13 cellular contexts compared by ENCODE assay signal in the genomic region with DNA sequence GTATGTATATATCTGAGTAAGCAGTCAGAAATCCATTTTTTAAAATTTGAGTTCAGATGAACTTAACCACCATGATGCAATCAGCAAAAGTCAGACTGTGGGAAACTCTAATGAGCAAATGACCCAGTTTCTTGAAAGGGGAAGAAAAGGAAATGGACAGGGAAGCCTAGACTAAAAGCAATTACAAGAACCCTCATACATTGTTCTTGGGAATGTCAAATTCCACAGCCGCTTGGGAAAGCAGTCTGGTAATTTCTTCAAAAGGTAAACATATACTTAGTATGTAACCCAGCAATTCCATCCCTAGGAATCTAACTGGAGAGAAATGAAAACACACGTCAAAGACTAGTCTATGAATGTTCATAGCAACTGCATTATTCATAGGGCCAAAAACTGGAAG. TPM values are rescaled to one million over a fixed set of nuclear protein-coding genes. Genes with fewer than 3 reads are reported as not detected.
A peak's percentile ranks its signal among the peaks of the same experiment; 100 is the strongest.
DNase-seq lines count a peak whose midpoint lies in the region; ATAC-seq and TF ChIP-seq lines count a peak whose summit lies in the region.
"Had no signal": no experiment of that assay in that cellular context is flagged by ENCODE, and none has a peak within 500 bp of the region (broad histone marks: within the 10 kb centered on the region; RNA-seq: fewer than 3 reads in every experiment).

No MANE protein-coding gene starts in this region.

- no peak for TF ChIP-seq POLR2A in NB4 (IDR thresholded peaks at IDR 0.05; ENCODE audit: extremely low read depth, insufficient read length)

- DNase-seq in AG09319 (ENCODE audit: extremely low read depth, low read depth) (peak; percentile 82), NB4 (ENCODE audit: low read depth) (peak; percentile 58), coronary artery (ENCODE audit: low spot score) (no peak), omental fat pad (ENCODE audit: low spot score) (no peak), NCI-H82 treated with DMSO at 0.1 percent for 48 hours (lab: John Stamatoyannopoulos, UW; ENCODE audit: unreplicated experiment) (no peak), NCI-H774 (lab: John Stamatoyannopoulos, UW) (no peak)
- DNase-seq in central memory CD4-positive, alpha-beta T cell = no peak
- DNase-seq: activated T-cell treated with anti-CD3 and anti-CD28 coated beads, Interleukin-2, amount 50 U/mL, for 48 hours; colonic mucosa; NCI-H526; T1000 had no signal

- peak; percentile 60 for ATAC-seq in omental fat pad (ENCODE audit: low FRiP score)
- no peak for ATAC-seq in HG03095 (IDR thresholded peaks at IDR 0.05; ENCODE audit: unreplicated experiment)

- H3K4me3 ChIP-seq in NB4 (ENCODE audit: low read depth, low read length) (no peak overlapping the region), coronary artery (no peak overlapping the region)
- H3K4me3 ChIP-seq: colonic mucosa, neural progenitor cell had no signal

- TF ChIP-seq CTCF in AG09319 (IDR thresholded peaks at IDR 0.05; ENCODE audit: low read depth, low read length) = no peak
- no peak for TF ChIP-seq CTCF in NB4 (IDR thresholded peaks at IDR 0.05; ENCODE audit: low read depth, low read length)
- TF ChIP-seq CTCF in coronary artery (IDR thresholded peaks at IDR 0.05) = no peak
- no peak for TF ChIP-seq CTCF in omental fat pad (IDR thresholded peaks at IDR 0.05)

- H3K27ac ChIP-seq in coronary artery = peak overlapping the region; percentile 73 to 89
- H3K27ac ChIP-seq: colonic mucosa, neural progenitor cell had no signal

RNA-seq across cellular contexts. Expression of a gene that starts 16.4 kb away (rescaled TPM):
- 10 to 100 TPM; 10.8 to 35.0 (median 20.4) TPM for total RNA-seq in omental fat pad

Comparison
In these comparisons a context has a peak if more than half of its experiments do, and no peak if none do; other contexts are left out.
1. DNase-seq: peak in AG09319 (single experiment) and NB4 (single experiment); none in coronary artery (single experiment), omental fat pad (single experiment), central memory CD4-positive, alpha-beta T cell (single experiment), NCI-H82 treated with DMSO at 0.1 percent for 48 hours (single experiment) and NCI-H774 (single experiment).